12 cellular contexts compared by ENCODE assay signal in the genomic region with DNA sequence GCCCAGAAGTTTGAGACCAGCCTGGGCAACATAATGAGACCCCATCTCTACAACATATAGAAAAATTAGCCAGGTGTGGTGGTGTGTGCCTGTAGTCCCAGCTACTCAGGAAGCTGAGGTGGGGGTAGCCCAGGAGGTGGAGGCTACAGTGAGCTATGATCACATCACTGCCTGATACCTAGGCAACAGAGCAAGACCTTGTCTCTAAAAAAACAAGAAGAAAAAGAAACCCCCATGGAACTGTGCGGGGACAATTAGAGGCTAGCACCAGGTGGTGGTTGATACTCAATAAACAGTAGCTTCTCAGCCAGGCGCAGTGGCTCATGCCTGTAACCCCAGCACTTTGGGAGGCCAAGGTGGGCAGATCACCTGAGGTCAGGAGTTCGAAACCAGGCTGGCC. TPM values are rescaled to one million over a fixed set of nuclear protein-coding genes. Genes with fewer than 3 reads are reported as not detected.
DNase-seq lines count a peak whose midpoint lies in the region; ATAC-seq and TF ChIP-seq lines count a peak whose summit lies in the region.
"Not testable (repeated sequence)": the region's sequence is repeated elsewhere in the genome, so short reads cannot be mapped to it uniquely, and the experiment has no call there.
"Had no signal": no experiment of that assay in that cellular context is flagged by ENCODE, and none has a peak within 500 bp of the region (broad histone marks: within the 10 kb centered on the region; RNA-seq: fewer than 3 reads in every experiment).

No MANE protein-coding gene starts in this region.

- H3K27ac ChIP-seq in 22Rv1 (peak overlapping the region; percentile 8; the same call in 1 of the 2 replicates), DOHH2 (ENCODE audit: low read depth, low read length) (peak overlapping the region; percentile 64), OCI-LY7 (ENCODE audit: low read depth, low read length, poor library complexity, severe bottlenecking) (peak overlapping the region; percentile 18)

- H3F3A ChIP-seq in DOHH2 (ENCODE audit: control insufficient read depth, insufficient read depth) = peaks cover 21% of the 10 kb centered on the region

- H3K27me3 ChIP-seq in DOHH2 (ENCODE audit: control insufficient read depth, low read length) = not testable (repeated sequence)

- H3K79me2 ChIP-seq in DOHH2 (ENCODE audit: control insufficient read depth, low read length) = peaks cover 11% of the 10 kb centered on the region
- not testable (repeated sequence) for H3K79me2 ChIP-seq in OCI-LY7 (ENCODE audit: insufficient read depth, low read depth, low read length)

- not testable (repeated sequence) for H4K20me1 ChIP-seq in DOHH2 (ENCODE audit: control insufficient read depth, insufficient read depth, low read depth, low read length); OCI-LY7 (ENCODE audit: insufficient read depth, low read length)

- CTCF ChIA-PET in OCI-LY7 (lab: Charles Lee; ENCODE audit: unreplicated experiment) (interaction anchor here (0.6 kb wide), 1 partner anchor 92 kb away, joined by 4 read pairs; the partner anchor contains the start of gene NDRG3), activated B cell treated with CpG ODN at 0.5 μM for 24 hours (lab: Charles Lee) (interaction anchor here (1.2 to 4.3 kb wide), 4 partner anchors 16 to 46 kb away, joined by 3 to 28 read pairs (median 4); no protein-coding TSS in a partner anchor)

- H3K4me1 ChIP-seq in DOHH2 (ENCODE audit: control insufficient read depth, low read length) (peaks cover 77% of the 10 kb centered on the region), OCI-LY7 (ENCODE audit: insufficient read depth, low read length, poor library complexity, severe bottlenecking) (peaks cover 58% of the 10 kb centered on the region)

- intact Hi-C loops in OCI-LY7 (cut with micrococcal nuclease; ENCODE audit: unreplicated experiment) = not testable (repeated sequence)
- intact Hi-C loops in activated B cell treated with CpG ODN at 0.5 μM for 24 hours (cut with micrococcal nuclease) = loop anchor here (10.0 kb wide), 1 partner anchor 884 kb away; the partner anchor contains the start of gene SCAND1

- peak overlapping the region; percentile 81 for H3K27ac Mint-ChIP-seq in activated B cell treated with CpG ODN at 0.5 μM for 24 hours
- peak overlapping the region; percentile 32 for H3K27ac Mint-ChIP-seq in chondrocyte (ENCODE audit: unreplicated experiment)
- peak overlapping the region; percentile 73 for H3K27ac Mint-ChIP-seq in stimulated activated memory B cell treated with anti-CD40 and anti-IgM and Interleukin-4, amounts not matched to agents 10 μg/mL and 1 μg/mL and 100 μg/mL, for 72 hours

- BruUV-seq in OCI-LY7 (replicated peaks; lab: Mats Ljungman, UMichigan) = not testable (repeated sequence)

- peak overlapping the region; percentile 33; the same call in 1 of the 2 replicates for H3K4me3 ChIP-seq in DOHH2 (ENCODE audit: low read length)
- H3K4me3 ChIP-seq in OCI-LY7 (ENCODE audit: low read depth, low read length, poor library complexity, severe bottlenecking) = peak overlapping the region; percentile 30

- H3K4me3 Mint-ChIP-seq in activated B cell treated with CpG ODN at 0.5 μM for 24 hours = peak overlapping the region; percentile 19
- not testable (repeated sequence) for H3K4me3 Mint-ChIP-seq in chondrocyte (ENCODE audit: unreplicated experiment); stimulated activated memory B cell treated with anti-CD40 and anti-IgM and Interleukin-4, amounts not matched to agents 10 μg/mL and 1 μg/mL and 100 μg/mL, for 72 hours

- POLR2A ChIA-PET in OCI-LY7 (lab: Charles Lee) (interaction anchor here (0.6 to 4.3 kb wide), 6 partner anchors 9 to 30 kb away, joined by 3 to 20 read pairs (median 4); no protein-coding TSS in a partner anchor), activated B cell treated with CpG ODN at 0.5 μM for 24 hours (lab: Charles Lee) (interaction anchor here (0.5 to 1.4 kb wide), 5 partner anchors 17 to 693 kb away, joined by 3 to 9 read pairs (median 3); a partner anchor contains a TSS)

- not testable (repeated sequence) for H3K9me3 ChIP-seq in DOHH2 (ENCODE audit: control insufficient read depth, insufficient read depth, low read length); OCI-LY7 (ENCODE audit: low read length)

- TF ChIP-seq CTCF in 22Rv1 (IDR thresholded peaks at IDR 0.05); DOHH2 (IDR thresholded peaks at IDR 0.05; ENCODE audit: low read depth, low read length, poor library complexity, severe bottlenecking); OCI-LY7 (conservative IDR thresholded peaks at IDR 0.05; ENCODE audit: low read length); activated B cell treated with CpG ODN at 0.5 μM for 24 hours (IDR thresholded peaks at IDR 0.05); chondrocyte (IDR thresholded peaks at IDR 0.05): not testable (repeated sequence)

- H2AFZ ChIP-seq in OCI-LY7 (ENCODE audit: low read length) = not testable (repeated sequence)

- DNase-seq in NCI-H146 (lab: John Stamatoyannopoulos, UW) (peak; percentile 72), OCI-LY7 (ENCODE audit: low spot score) (peak; percentile 35)
- not testable (repeated sequence) for DNase-seq in activated B cell treated with CpG ODN at 0.5 μM for 24 hours; chondrocyte (ENCODE audit: low spot score)

- H3K36me3 ChIP-seq in DOHH2 (ENCODE audit: control insufficient read depth, low read length); OCI-LY7 (ENCODE audit: insufficient read depth, low read length): not testable (repeated sequence)

- not testable (repeated sequence) for H3K27me3 Mint-ChIP-seq in activated B cell treated with CpG ODN at 0.5 μM for 24 hours; chondrocyte (ENCODE audit: low read depth); stimulated activated memory B cell treated with anti-CD40 and anti-IgM and Interleukin-4, amounts not matched to agents 10 μg/mL and 1 μg/mL and 100 μg/mL, for 72 hours

- H3K4me2 ChIP-seq in DOHH2 (ENCODE audit: low read length) = peak overlapping the region; percentile 58
- H3K4me2 ChIP-seq in OCI-LY7 (ENCODE audit: low read length) = not testable (repeated sequence)

- ATAC-seq in activated B cell treated with CpG ODN at 0.5 μM for 24 hours (ENCODE audit: low read depth) = peak; percentile 29
- not testable (repeated sequence) for ATAC-seq in stimulated activated memory B cell treated with anti-CD40 and anti-IgM and Interleukin-4, amounts not matched to agents 10 μg/mL and 1 μg/mL and 100 μg/mL, for 72 hours

- peaks cover 73% of the 10 kb centered on the region for H3K4me1 Mint-ChIP-seq in activated B cell treated with CpG ODN at 0.5 μM for 24 hours
- H3K4me1 Mint-ChIP-seq in chondrocyte (ENCODE audit: low read depth) = peaks cover 22% of the 10 kb centered on the region
- peaks cover 59% of the 10 kb centered on the region for H3K4me1 Mint-ChIP-seq in stimulated activated memory B cell treated with anti-CD40 and anti-IgM and Interleukin-4, amounts not matched to agents 10 μg/mL and 1 μg/mL and 100 μg/mL, for 72 hours

- H3K9me2 ChIP-seq in DOHH2 (replicated peaks; ENCODE audit: control insufficient read depth, low read length); OCI-LY7 (ENCODE audit: insufficient read depth, low read length): not testable (repeated sequence)

- H3K36me3 Mint-ChIP-seq in activated B cell treated with CpG ODN at 0.5 μM for 24 hours (ENCODE audit: low read depth); chondrocyte (ENCODE audit: low read depth): not testable (repeated sequence)
- H3K36me3 Mint-ChIP-seq in stimulated activated memory B cell treated with anti-CD40 and anti-IgM and Interleukin-4, amounts not matched to agents 10 μg/mL and 1 μg/mL and 100 μg/mL, for 72 hours = peaks cover 16% of the 10 kb centered on the region

- not testable (repeated sequence) for H3K9me3 Mint-ChIP-seq in activated B cell treated with CpG ODN at 0.5 μM for 24 hours; chondrocyte (ENCODE audit: low read depth); stimulated activated memory B cell treated with anti-CD40 and anti-IgM and Interleukin-4, amounts not matched to agents 10 μg/mL and 1 μg/mL and 100 μg/mL, for 72 hours

RNA-seq across cellular contexts. Expression of gene TLDC2, which starts 37.6 kb away (rescaled TPM):
- 0.18 TPM in 1 of 2 replicates, not detected in the other for total RNA-seq in OCI-LY7 (2014; rRNA removed; shearing (Covaris generic))
- total RNA-seq in OCI-LY7 (2022) = not detected in 2 replicates
- not detected in 2 replicates for total RNA-seq in activated B cell treated with CpG ODN at 0.5 μM for 24 hours
- total RNA-seq in chondrocyte = not detected in 3 replicates
- total RNA-seq: A673; Caco-2; CD4-positive, alpha-beta T cell; Daoy; H4 had no signal

Comparison
In these comparisons a context has a peak if more than half of its experiments do, and no peak if none do; other contexts are left out.
1. H3K27ac ChIP-seq: peak in every context shown above with its lines; median percentile 64 in DOHH2; 18 in OCI-LY7; 8 in 22Rv1.